Comparison of ENCODE assay signal across 10 cellular contexts in the genomic region with DNA sequence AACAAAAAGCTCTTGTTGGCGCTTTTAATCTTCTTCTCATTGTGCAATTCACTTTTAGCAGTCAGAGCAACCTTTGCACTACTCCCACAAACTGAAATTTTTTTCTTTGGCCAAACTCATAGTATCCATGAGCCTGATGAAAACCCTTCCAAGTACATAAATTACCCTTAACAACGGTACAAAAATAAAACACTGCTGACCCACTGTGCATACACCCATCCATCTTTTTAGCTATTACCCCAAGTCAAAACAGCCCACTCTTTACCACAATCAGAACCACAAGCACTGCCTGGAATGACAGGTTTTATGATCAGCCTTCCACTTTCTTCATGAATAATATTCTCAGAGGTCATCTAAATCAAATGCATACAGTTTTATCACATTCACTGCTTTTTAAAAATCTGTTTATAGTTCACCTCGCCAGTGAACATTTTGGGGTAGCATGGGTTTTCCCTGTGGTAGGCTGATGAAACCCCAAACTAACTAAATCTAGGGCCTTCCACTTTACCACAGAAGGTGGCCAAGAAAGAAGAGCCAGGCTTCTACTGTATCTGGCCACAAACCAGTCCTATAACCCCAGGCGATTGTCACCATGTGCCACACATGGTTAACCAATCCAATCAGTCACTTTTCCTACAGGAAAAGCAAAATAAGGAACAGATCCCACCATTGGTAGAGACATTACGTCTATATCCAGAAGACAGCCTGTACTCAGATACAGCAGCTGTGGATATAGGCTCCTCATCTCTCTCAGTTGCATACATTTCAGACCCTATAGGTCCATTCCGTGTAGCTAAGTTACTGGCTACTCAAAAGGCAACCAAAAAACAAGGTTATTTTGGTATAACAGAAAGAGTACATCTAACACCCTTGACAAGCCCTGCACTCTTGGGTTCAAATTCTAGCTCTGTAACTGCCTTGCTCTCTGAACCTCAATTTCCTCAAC.
DNase-seq lines count a peak whose midpoint lies in the region; ATAC-seq and TF ChIP-seq lines count a peak whose summit lies in the region.
"Had no signal": no experiment of that assay in that cellular context is flagged by ENCODE, and none has a peak within 500 bp of the region (broad histone marks: within the 10 kb centered on the region; RNA-seq: fewer than 3 reads in every experiment).

No MANE protein-coding gene starts in this region.

- H2BK12ac ChIP-seq in neuronal stem cell (ENCODE audit: low read length): no peak overlapping the region

- peak overlapping the region; percentile 14 for H3K27ac Mint-ChIP-seq in activated T-cell treated with anti-CD3 and anti-CD28 coated beads, Interleukin-2, amount 50 U/mL, for 24 hours
- H3K27ac Mint-ChIP-seq in activated CD4-positive, alpha-beta memory T cell treated with anti-CD3 and anti-CD28 coated beads for 36 hours: no peak overlapping the region

- H3K23ac ChIP-seq in neuronal stem cell (ENCODE audit: low read depth, low read length, poor library complexity): no peak overlapping the region

- H3K79me1 ChIP-seq in neuronal stem cell (ENCODE audit: low read depth, low read length): no peaks in the 10 kb centered on the region

- no peak overlapping the region for H2AFZ ChIP-seq in neuronal stem cell (ENCODE audit: low read length)

- H3K27ac ChIP-seq in uterus (peak overlapping the region; percentile 84 to 87), neuronal stem cell (replicated peaks; ENCODE audit: low read length) (no peak overlapping the region)
- H3K27ac ChIP-seq: neutrophil had no signal

- H3K9me3 Mint-ChIP-seq in activated T-cell treated with anti-CD3 and anti-CD28 coated beads, Interleukin-2, amount 50 U/mL, for 24 hours: no peaks in the 10 kb centered on the region
- H3K9me3 Mint-ChIP-seq in activated CD4-positive, alpha-beta memory T cell treated with anti-CD3 and anti-CD28 coated beads for 36 hours: no peaks in the 10 kb centered on the region
- H3K9me3 Mint-ChIP-seq: activated T-cell treated with anti-CD3 and anti-CD28 coated beads, Interleukin-2, amount 50 U/mL, for 4 hours had no signal

- H3K9me3 ChIP-seq in uterus: no peaks in the 10 kb centered on the region
- no peaks in the 10 kb centered on the region for H3K9me3 ChIP-seq in neuronal stem cell (replicated peaks in 1 of 2; ENCODE audit: control insufficient read depth in 2 of 2, insufficient read depth in 1 of 2, low read depth in 1 of 2, low read length in 2 of 2)
- H3K9me3 ChIP-seq: neutrophil had no signal

- no peak overlapping the region for H2BK15ac ChIP-seq in neuronal stem cell (ENCODE audit: low read length)

- H3K4me1 ChIP-seq in uterus: peaks cover 17 to 35% of the 10 kb centered on the region in 2 donors
- peaks cover 0 to 11% of the 10 kb centered on the region in 2 donors for H3K4me1 ChIP-seq in neuronal stem cell (ENCODE audit: control insufficient read depth in 2 of 2, insufficient read depth in 1 of 2, low read depth in 1 of 2, low read length in 2 of 2)

- no CpG with 5 or more reads among the region's 6 CpGs for WGBS in neuronal stem cell (ENCODE audit: extremely low coverage in 2 of 2, insufficient read length in 2 of 2, insufficient replicate concordance in 1 of 2), 2 donors

- no peaks in the 10 kb centered on the region for H3K36me3 ChIP-seq in uterus
- peaks cover 0 to 2% of the 10 kb centered on the region in 2 donors for H3K36me3 ChIP-seq in neuronal stem cell (replicated peaks in 1 of 2; ENCODE audit: control insufficient read depth in 2 of 2, insufficient read depth in 2 of 2, low read length in 2 of 2)
- H3K36me3 ChIP-seq: neutrophil had no signal

- no peak overlapping the region for H4K8ac ChIP-seq in neuronal stem cell (ENCODE audit: low read depth, low read length)

- H3K14ac ChIP-seq in neuronal stem cell (ENCODE audit: low read length): no peak overlapping the region

- no peak overlapping the region for H3K4me2 ChIP-seq in neuronal stem cell (ENCODE audit: insufficient read depth, low read length, poor library complexity, severe bottlenecking)

- DNase-seq in activated T-cell treated with anti-CD3 and anti-CD28 coated beads, Interleukin-2, amount 50 U/mL, for 24 hours: no peak
- DNase-seq in activated T-cell treated with anti-CD3 and anti-CD28 coated beads, Interleukin-2, amount 50 U/mL, for 48 hours: no peak
- peak; percentile 30 for DNase-seq in activated CD4-positive, alpha-beta memory T cell treated with anti-CD3 and anti-CD28 coated beads for 36 hours
- DNase-seq in left lobe of liver (ENCODE audit: low spot score): no peak
- peak in 1 of 2 donors; percentile 55 for DNase-seq in uterus
- no peak for DNase-seq in NCI-H2171 treated with DMSO at 0.1 percent for 48 hours (lab: John Stamatoyannopoulos, UW)
- DNase-seq in neuronal stem cell (ENCODE audit: low spot score): no peak
- DNase-seq in activated gamma-delta T cell treated with Interleukin-2 at 50 U/mL for 16 hours: no peak
- DNase-seq: activated T-cell treated with anti-CD3 and anti-CD28 coated beads, Interleukin-2, amount 50 U/mL, for 4 hours had no signal

- POLR2A ChIA-PET in activated CD4-positive, alpha-beta memory T cell treated with anti-CD3 and anti-CD28 coated beads for 36 hours (lab: Charles Lee): interaction anchor here (0.5 to 1.4 kb wide), 4 partner anchors 37 to 174 kb away, joined by 3 to 5 read pairs (median 4); no protein-coding TSS in a partner anchor

- CTCF ChIA-PET in activated CD4-positive, alpha-beta memory T cell treated with anti-CD3 and anti-CD28 coated beads for 36 hours (lab: Charles Lee): interaction anchor here (0.6 to 1.6 kb wide), 3 partner anchors 18 to 54 kb away, joined by 3 to 5 read pairs (median 3); no protein-coding TSS in a partner anchor

- H3K27me3 ChIP-seq in uterus: no peaks in the 10 kb centered on the region
- no peaks in the 10 kb centered on the region for H3K27me3 ChIP-seq in neuronal stem cell (ENCODE audit: control insufficient read depth in 3 of 3, insufficient read depth in 3 of 3, low read depth in 1 of 3, low read length in 3 of 3)
- H3K27me3 ChIP-seq: neutrophil had no signal

- H2BK120ac ChIP-seq in neuronal stem cell (ENCODE audit: low read depth, low read length): no peak overlapping the region

- no peak overlapping the region for H3K4ac ChIP-seq in neuronal stem cell (ENCODE audit: low read length)

- no peak overlapping the region for H3K9ac ChIP-seq in neuronal stem cell (ENCODE audit: low read depth, low read length, poor library complexity)

- no peak overlapping the region for H3K4me3 Mint-ChIP-seq in activated T-cell treated with anti-CD3 and anti-CD28 coated beads, Interleukin-2, amount 50 U/mL, for 24 hours
- no peak overlapping the region for H3K4me3 Mint-ChIP-seq in activated CD4-positive, alpha-beta memory T cell treated with anti-CD3 and anti-CD28 coated beads for 36 hours
- H3K4me3 Mint-ChIP-seq: activated T-cell treated with anti-CD3 and anti-CD28 coated beads, Interleukin-2, amount 50 U/mL, for 4 hours had no signal

- H3K4me1 Mint-ChIP-seq in activated T-cell treated with anti-CD3 and anti-CD28 coated beads, Interleukin-2, amount 50 U/mL, for 24 hours (ENCODE audit: low read depth): peaks cover 44% of the 10 kb centered on the region
- peaks cover 36% of the 10 kb centered on the region for H3K4me1 Mint-ChIP-seq in activated CD4-positive, alpha-beta memory T cell treated with anti-CD3 and anti-CD28 coated beads for 36 hours (ENCODE audit: low read depth)

- TF ChIP-seq POLR2A in uterus (IDR thresholded peaks at IDR 0.05): no peak

- no peak overlapping the region for H3K4me3 ChIP-seq in uterus
- no peak overlapping the region for H3K4me3 ChIP-seq in neuronal stem cell (ENCODE audit: low read length in 2 of 2)

- no peak overlapping the region for H2AK5ac ChIP-seq in neuronal stem cell (ENCODE audit: low read depth, low read length)

- H3K27me3 Mint-ChIP-seq in activated T-cell treated with anti-CD3 and anti-CD28 coated beads, Interleukin-2, amount 50 U/mL, for 24 hours: no peaks in the 10 kb centered on the region
- no peaks in the 10 kb centered on the region for H3K27me3 Mint-ChIP-seq in activated CD4-positive, alpha-beta memory T cell treated with anti-CD3 and anti-CD28 coated beads for 36 hours

- intact Hi-C loops in activated CD4-positive, alpha-beta memory T cell treated with anti-CD3 and anti-CD28 coated beads for 36 hours (cut with micrococcal nuclease): loop anchor here (5.0 kb wide), 3 partner anchors 118 to 338 kb away; no protein-coding TSS in a partner anchor
- intact Hi-C loops in uterus (cut with DNase I; ENCODE audit: low total_unique reads): no loop called here

- no peak overlapping the region for H3K18ac ChIP-seq in neuronal stem cell (ENCODE audit: low read length)

- H2BK5ac ChIP-seq in neuronal stem cell (ENCODE audit: low read length): no peak overlapping the region

- no peak overlapping the region for H4K91ac ChIP-seq in neuronal stem cell (ENCODE audit: low read depth, low read length, poor library complexity)

- TF ChIP-seq CTCF in uterus (IDR thresholded peaks at IDR 0.05): no peak

- H3K36me3 Mint-ChIP-seq in activated T-cell treated with anti-CD3 and anti-CD28 coated beads, Interleukin-2, amount 50 U/mL, for 24 hours (ENCODE audit: low read depth): peaks cover 81% of the 10 kb centered on the region
- peaks cover 43% of the 10 kb centered on the region for H3K36me3 Mint-ChIP-seq in activated CD4-positive, alpha-beta memory T cell treated with anti-CD3 and anti-CD28 coated beads for 36 hours

- ATAC-seq in left lobe of liver: peak; percentile 73
- ATAC-seq: activated T-cell treated with anti-CD3 and anti-CD28 coated beads, Interleukin-2, amount 50 U/mL, for 4 hours had no signal
